Comparison of ENCODE assay signal across 8 cellular contexts in genomic region chr7:90412458-90413184, GRCh38. TPM values are rescaled to one million over a fixed set of nuclear protein-coding genes. Genes with fewer than 3 reads are reported as not detected.
DNase-seq lines count a peak whose midpoint lies in the region; ATAC-seq and TF ChIP-seq lines count a peak whose summit lies in the region.

No MANE protein-coding gene starts in this region.

- H3K4me1 ChIP-seq in Loucy (ENCODE audit: insufficient read depth, low read length, poor library complexity, severe bottlenecking): peaks cover 5% of the 10 kb centered on the region

- intact Hi-C loops in natural killer cell (cut with micrococcal nuclease): no loop called here

- H3K9me3 Mint-ChIP-seq in natural killer cell: no peaks in the 10 kb centered on the region

- H4K20me1 ChIP-seq in Loucy (ENCODE audit: insufficient read depth, low read length, poor library complexity, severe bottlenecking): no peaks in the 10 kb centered on the region

- H3K4me3 ChIP-seq in Loucy (ENCODE audit: low read length, poor library complexity, severe bottlenecking) (no peak overlapping the region), brain microvascular endothelial cell (ENCODE audit: low read depth, low read length) (no peak overlapping the region)

- no peaks in the 10 kb centered on the region for H3K4me1 Mint-ChIP-seq in natural killer cell

- H3K36me3 Mint-ChIP-seq in natural killer cell: no peaks in the 10 kb centered on the region

- DNase-seq in activated T-cell treated with anti-CD3 and anti-CD28 coated beads, Interleukin-2, amount 50 U/mL, for 1 hour: peak; percentile 34
- DNase-seq in activated T-cell treated with anti-CD3 and anti-CD28 coated beads for 4 hours: no peak
- no peak for DNase-seq in brain microvascular endothelial cell
- DNase-seq in natural killer cell: no peak
- DNase-seq in DMS79 treated with DMSO at 0.1 percent for 48 hours (lab: John Stamatoyannopoulos, UW): no peak
- no peak for DNase-seq in NCI-H510A (lab: John Stamatoyannopoulos, UW)

- H2AFZ ChIP-seq in Loucy (ENCODE audit: low read length): no peak overlapping the region

- H3K79me2 ChIP-seq in Loucy (ENCODE audit: insufficient read depth, low read length): no peaks in the 10 kb centered on the region

- H3K36me3 ChIP-seq in Loucy (ENCODE audit: insufficient read depth, low read length) (peaks cover 13% of the 10 kb centered on the region), brain microvascular endothelial cell (replicated peaks) (peaks cover 14% of the 10 kb centered on the region)

- no peaks in the 10 kb centered on the region for H3K27me3 Mint-ChIP-seq in natural killer cell (ENCODE audit: low read depth in 2 of 2)

- H3K27ac Mint-ChIP-seq in natural killer cell: no peak overlapping the region

- H3K9me3 ChIP-seq in Loucy (ENCODE audit: insufficient read depth, low read depth, low read length): no peaks in the 10 kb centered on the region

- H3K27ac ChIP-seq in brain microvascular endothelial cell: no peak overlapping the region

- H3K4me3 Mint-ChIP-seq in natural killer cell: no peak overlapping the region

- H3K27me3 ChIP-seq in Loucy (ENCODE audit: insufficient read depth, low read length, poor library complexity, severe bottlenecking) (no peaks in the 10 kb centered on the region), brain microvascular endothelial cell (replicated peaks) (no peaks in the 10 kb centered on the region)

- ATAC-seq in natural killer cell: peak in 2 of 3 donors; percentile 38 to 43
- ATAC-seq in GM19455 (IDR thresholded peaks at IDR 0.05; ENCODE audit: unreplicated experiment): no peak

- no peaks in the 10 kb centered on the region for H3F3A ChIP-seq in Loucy (ENCODE audit: low read depth)

- in situ Hi-C loops in brain microvascular endothelial cell (cut with HindIII; ENCODE audit: low pct_ligation_motif_present, low sequenced_read_pairs): no loop called here

- no peaks in the 10 kb centered on the region for H3K9me2 ChIP-seq in Loucy (replicated peaks; ENCODE audit: low read depth, low read length)

- TF ChIP-seq CTCF in Loucy (conservative IDR thresholded peaks at IDR 0.05; ENCODE audit: low read length) (peak; percentile 64), brain microvascular endothelial cell (IDR thresholded peaks at IDR 0.05; ENCODE audit: low read depth, low read length, missing control alignments) (peak; percentile 55), natural killer cell (IDR thresholded peaks at IDR 0.05) (peak; percentile 32)

- no peak overlapping the region for H3K9ac ChIP-seq in Loucy (ENCODE audit: low read depth, low read length, poor library complexity, severe bottlenecking)

- H3K4me2 ChIP-seq in Loucy (ENCODE audit: low read depth, low read length, poor library complexity, severe bottlenecking): no peak overlapping the region

RNA-seq across cellular contexts. Expression of gene CLDN12, which starts 9.4 kb away (rescaled TPM):
- under 1 TPM; 0.68 to 0.86 (median 0.71) TPM for total RNA-seq in natural killer cell

RNA-seq across cellular contexts. Expression of gene PTTG1IP2, which starts 56.8 kb away (rescaled TPM):
- not detected for total RNA-seq in natural killer cell
